Comparison of ENCODE assay signal across 17 cellular contexts in the genomic region with DNA sequence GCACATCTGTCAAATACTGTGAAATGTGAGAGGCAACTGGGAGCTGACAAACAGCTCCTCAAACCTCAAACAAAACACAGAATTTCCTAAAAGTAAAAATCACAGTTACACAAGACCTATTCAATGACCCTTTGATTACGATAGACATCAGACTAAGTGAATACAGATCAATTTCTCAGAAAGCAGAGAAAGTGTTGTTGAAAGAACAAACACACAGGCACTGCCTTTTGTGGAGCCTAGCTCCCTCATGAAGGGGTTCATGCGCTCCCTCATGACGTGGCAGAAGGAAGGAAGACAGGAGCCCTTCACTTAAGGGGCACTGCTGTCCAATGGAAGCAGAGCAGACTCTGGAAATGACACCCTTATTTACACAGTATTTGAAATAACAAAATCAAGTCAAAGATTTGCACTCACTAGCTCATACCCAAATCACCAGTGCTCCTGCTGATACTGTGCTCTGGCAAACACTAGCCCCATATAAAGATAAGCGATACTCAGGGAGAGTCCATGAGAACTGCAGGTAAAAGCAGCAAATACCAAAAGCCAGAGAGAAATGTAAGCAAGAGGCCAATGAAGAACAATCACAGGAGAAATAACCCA.
DNase-seq lines count a peak whose midpoint lies in the region; ATAC-seq and TF ChIP-seq lines count a peak whose summit lies in the region.
"Had no signal": no experiment of that assay in that cellular context is flagged by ENCODE, and none has a peak within 500 bp of the region (broad histone marks: within the 10 kb centered on the region; RNA-seq: fewer than 3 reads in every experiment).

No MANE protein-coding gene starts in this region.

- no peak for TF ChIP-seq EP300 in tibial nerve (IDR thresholded peaks at IDR 0.05)

- H3K4me2 ChIP-seq in Loucy (ENCODE audit: low read depth, low read length, poor library complexity, severe bottlenecking) (peak overlapping the region; percentile 41), hepatocyte (peak overlapping the region; percentile 68)

- no peaks in the 10 kb centered on the region for H3K27me3 Mint-ChIP-seq in activated naive CD4-positive, alpha-beta T cell treated with anti-CD3 and anti-CD28 coated beads for 36 hours (ENCODE audit: low read depth)
- peaks cover 2% of the 10 kb centered on the region for H3K27me3 Mint-ChIP-seq in progenitor cell of endocrine pancreas
- H3K27me3 Mint-ChIP-seq: brain had no signal

- H3K27me3 ChIP-seq in Loucy (ENCODE audit: insufficient read depth, low read length, poor library complexity, severe bottlenecking) (no peaks in the 10 kb centered on the region), hepatocyte (no peaks in the 10 kb centered on the region), tibial nerve (no peaks in the 10 kb centered on the region)
- H3K27me3 ChIP-seq: sigmoid colon, SJCRH30, thyroid gland had no signal

- H3K36me3 ChIP-seq in Loucy (ENCODE audit: insufficient read depth, low read length) = peaks cover 12% of the 10 kb centered on the region; the same call in 1 of the 2 replicates
- H3K36me3 ChIP-seq in hepatocyte (replicated peaks; ENCODE audit: insufficient read depth, low read depth) = no peaks in the 10 kb centered on the region
- peaks cover 0 to 8% (median 0%) of the 10 kb centered on the region in 3 donors for H3K36me3 ChIP-seq in tibial nerve
- H3K36me3 ChIP-seq: sigmoid colon, SJCRH30, thyroid gland had no signal

- peak overlapping the region; percentile 35 for H3K27ac Mint-ChIP-seq in activated naive CD4-positive, alpha-beta T cell treated with anti-CD3 and anti-CD28 coated beads for 36 hours
- H3K27ac Mint-ChIP-seq in progenitor cell of endocrine pancreas = peak overlapping the region; percentile 87

- no peak for TF ChIP-seq POLR2A in tibial nerve (IDR thresholded peaks at IDR 0.05)

- no peaks in the 10 kb centered on the region for H3K9me3 Mint-ChIP-seq in activated naive CD4-positive, alpha-beta T cell treated with anti-CD3 and anti-CD28 coated beads for 36 hours
- no peaks in the 10 kb centered on the region for H3K9me3 Mint-ChIP-seq in progenitor cell of endocrine pancreas (ENCODE audit: low read depth)
- H3K9me3 Mint-ChIP-seq: brain had no signal

- CTCF ChIA-PET in activated naive CD4-positive, alpha-beta T cell treated with anti-CD3 and anti-CD28 coated beads for 36 hours (lab: Charles Lee) = interaction anchor here (0.6 to 1.0 kb wide), 3 partner anchors 14 to 143 kb away, joined by 3 read pairs; no protein-coding TSS in a partner anchor

- 0 out of 2 replicates have a peak, but pooled peaks cover 4% of the 10 kb centered on the region for H3F3A ChIP-seq in Loucy (ENCODE audit: low read depth)

- 46% methylated on average over 4 of the region's 4 CpGs for WGBS in hepatocyte (ENCODE audit: low lambda C conversion rate, missing lambda C conversion rate)
- WGBS in tibial nerve, 2 donors = 83 to 95% methylated on average over 4 of the region's 4 CpGs

- peak overlapping the region; percentile 1 for H3K4me3 ChIP-seq in Loucy (ENCODE audit: low read length, poor library complexity, severe bottlenecking)
- H3K4me3 ChIP-seq in hepatocyte = no peak overlapping the region
- H3K4me3 ChIP-seq in tibial nerve = no peak overlapping the region
- H3K4me3 ChIP-seq: GM23248, left ventricle myocardium inferior, sigmoid colon, SJCRH30, thyroid gland had no signal

- no peak overlapping the region for H2AFZ ChIP-seq in Loucy (ENCODE audit: low read length)
- H2AFZ ChIP-seq in hepatocyte = peak overlapping the region; percentile 26
- H2AFZ ChIP-seq: GM23248 had no signal

- peaks cover 57% of the 10 kb centered on the region for H3K4me1 Mint-ChIP-seq in activated naive CD4-positive, alpha-beta T cell treated with anti-CD3 and anti-CD28 coated beads for 36 hours (ENCODE audit: low read depth)
- H3K4me1 Mint-ChIP-seq in progenitor cell of endocrine pancreas (ENCODE audit: low read depth) = peaks cover 48% of the 10 kb centered on the region

- ATAC-seq in GM18909 (IDR thresholded peaks at IDR 0.05; ENCODE audit: poor library complexity, unreplicated experiment) = no peak

- no peaks in the 10 kb centered on the region for H3K9me3 ChIP-seq in Loucy (ENCODE audit: insufficient read depth, low read depth, low read length)
- no peaks in the 10 kb centered on the region for H3K9me3 ChIP-seq in hepatocyte (ENCODE audit: low read depth)
- no peaks in the 10 kb centered on the region for H3K9me3 ChIP-seq in tibial nerve
- H3K9me3 ChIP-seq: left ventricle myocardium inferior, sigmoid colon, thyroid gland had no signal

- H3K9me2 ChIP-seq in Loucy (replicated peaks; ENCODE audit: low read depth, low read length) (no peaks in the 10 kb centered on the region), hepatocyte (replicated peaks; ENCODE audit: insufficient read depth) (no peaks in the 10 kb centered on the region)

- H4K20me1 ChIP-seq in Loucy (ENCODE audit: insufficient read depth, low read length, poor library complexity, severe bottlenecking) = peaks cover 13% of the 10 kb centered on the region
- H4K20me1 ChIP-seq in hepatocyte (ENCODE audit: insufficient read depth, poor library complexity, severe bottlenecking) = no peaks in the 10 kb centered on the region

- H3K79me2 ChIP-seq in Loucy (ENCODE audit: insufficient read depth, low read length) (peaks cover 29% of the 10 kb centered on the region; the same call in 1 of the 2 replicates), hepatocyte (no peaks in the 10 kb centered on the region)

- DNase-seq in activated naive CD4-positive, alpha-beta T cell treated with anti-CD3 and anti-CD28 coated beads for 36 hours = no peak
- DNase-seq in activated naive CD4-positive, alpha-beta T cell treated with anti-CD3 and anti-CD28 coated beads, Interleukin-2, amount 50 U/mL, for 16 hours = no peak
- DNase-seq in hepatocyte (ENCODE audit: low spot score) (peak; percentile 28), progenitor cell of endocrine pancreas (ENCODE audit: low spot score, unreplicated experiment) (no peak), LoVo (ENCODE audit: low spot score) (no peak), tibial nerve (ENCODE audit: low spot score in 2 of 2) (no peak)
- DNase-seq: activated gamma-delta T cell; GM23248; left ventricle myocardium inferior; NCI-H2171; sigmoid colon; stimulated activated CD8-positive, alpha-beta memory T cell treated with anti-CD3 and anti-CD28 coated beads, Interleukin-4, amount 100 ng/mL, for 48 hours; thyroid gland had no signal

- H3K36me3 Mint-ChIP-seq in activated naive CD4-positive, alpha-beta T cell treated with anti-CD3 and anti-CD28 coated beads for 36 hours (ENCODE audit: low read depth) = peaks cover 6% of the 10 kb centered on the region
- peaks cover 6% of the 10 kb centered on the region for H3K36me3 Mint-ChIP-seq in progenitor cell of endocrine pancreas (ENCODE audit: insufficient read depth)

- intact Hi-C loops in activated naive CD4-positive, alpha-beta T cell treated with anti-CD3 and anti-CD28 coated beads for 36 hours (cut with micrococcal nuclease) = loop anchor here (5.0 kb wide), 1 partner anchor 243 kb away; no protein-coding TSS in a partner anchor

- H3K4me3 Mint-ChIP-seq in activated naive CD4-positive, alpha-beta T cell treated with anti-CD3 and anti-CD28 coated beads for 36 hours = peak overlapping the region; percentile 0
- peak overlapping the region; percentile 37 for H3K4me3 Mint-ChIP-seq in progenitor cell of endocrine pancreas (ENCODE audit: low read depth)
- H3K4me3 Mint-ChIP-seq: brain had no signal

- H3K4me1 ChIP-seq in Loucy (ENCODE audit: insufficient read depth, low read length, poor library complexity, severe bottlenecking) (peaks cover 56% of the 10 kb centered on the region), hepatocyte (ENCODE audit: insufficient read depth) (peaks cover 17% of the 10 kb centered on the region), tibial nerve (no peaks in the 10 kb centered on the region)
- H3K4me1 ChIP-seq: thyroid gland had no signal

- TF ChIP-seq CTCF in Loucy (conservative IDR thresholded peaks at IDR 0.05; ENCODE audit: low read length) = no peak
- TF ChIP-seq CTCF in hepatocyte (IDR thresholded peaks at IDR 0.05; ENCODE audit: poor library complexity) = no peak
- no peak for TF ChIP-seq CTCF in progenitor cell of endocrine pancreas (IDR thresholded peaks at IDR 0.05; ENCODE audit: unreplicated experiment)
- no peak for TF ChIP-seq CTCF in tibial nerve (IDR thresholded peaks at IDR 0.05)

- H3K9ac ChIP-seq in Loucy (ENCODE audit: low read depth, low read length, poor library complexity, severe bottlenecking) = no peak overlapping the region
- H3K9ac ChIP-seq: GM23248 had no signal

- H3K27ac ChIP-seq in hepatocyte (peak overlapping the region; percentile 75), tibial nerve (no peak overlapping the region)
- H3K27ac ChIP-seq: GM23248, left ventricle myocardium inferior, sigmoid colon, SJCRH30, thyroid gland had no signal
